1 cellular context compared by ENCODE assay signal in genomic region chr1:59814901-59815825, GRCh38.
TF ChIP-seq lines count a peak whose summit lies in the region.

Gene HOOK1, plus strand, starts transcription at chr1:59814949. Its CDS starts 169 bp downstream, at chr1:59815118.

TF ChIP-seq in HEK293, 187 proteins besides CTCF, POLR2A, EP300 and RAD21 (continued from another document and continues in another):
- TF ChIP-seq INSM2 (tag by site-specific recombination; IDR thresholded peaks at IDR 0.05): peak; percentile 52; the same call in 1 of the 2 replicates
- TF ChIP-seq, protein P1, sequence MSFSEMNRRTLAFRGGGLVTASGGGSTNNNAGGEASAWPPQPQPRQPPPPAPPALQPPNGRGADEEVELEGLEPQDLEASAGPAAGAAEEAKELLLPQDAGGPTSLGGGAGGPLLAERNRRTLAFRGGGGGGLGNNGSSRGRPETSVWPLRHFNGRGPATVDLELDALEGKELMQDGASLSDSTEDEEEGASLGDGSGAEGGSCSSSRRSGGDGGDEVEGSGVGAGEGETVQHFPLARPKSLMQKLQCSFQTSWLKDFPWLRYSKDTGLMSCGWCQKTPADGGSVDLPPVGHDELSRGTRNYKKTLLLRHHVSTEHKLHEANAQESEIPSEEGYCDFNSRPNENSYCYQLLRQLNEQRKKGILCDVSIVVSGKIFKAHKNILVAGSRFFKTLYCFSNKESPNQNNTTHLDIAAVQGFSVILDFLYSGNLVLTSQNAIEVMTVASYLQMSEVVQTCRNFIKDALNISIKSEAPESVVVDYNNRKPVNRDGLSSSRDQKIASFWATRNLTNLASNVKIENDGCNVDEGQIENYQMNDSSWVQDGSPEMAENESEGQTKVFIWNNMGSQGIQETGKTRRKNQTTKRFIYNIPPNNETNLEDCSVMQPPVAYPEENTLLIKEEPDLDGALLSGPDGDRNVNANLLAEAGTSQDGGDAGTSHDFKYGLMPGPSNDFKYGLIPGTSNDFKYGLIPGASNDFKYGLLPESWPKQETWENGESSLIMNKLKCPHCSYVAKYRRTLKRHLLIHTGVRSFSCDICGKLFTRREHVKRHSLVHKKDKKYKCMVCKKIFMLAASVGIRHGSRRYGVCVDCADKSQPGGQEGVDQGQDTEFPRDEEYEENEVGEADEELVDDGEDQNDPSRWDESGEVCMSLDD (tag by site-specific recombination; IDR thresholded peaks at IDR 0.05): 0 out of 2 replicates have a peak, but pooled peaks have one; percentile 16
- TF ChIP-seq ZNF280C (tag by site-specific recombination; IDR thresholded peaks at IDR 0.05): no peak
- no peak for TF ChIP-seq ZNF664 (tag by site-specific recombination; IDR thresholded peaks at IDR 0.05)
- no peak for TF ChIP-seq KLF9 (tag by site-specific recombination; IDR thresholded peaks at IDR 0.05; ENCODE audit: low read depth)
- no peak for TF ChIP-seq ZNF626 (tag by site-specific recombination; IDR thresholded peaks at IDR 0.05)
- TF ChIP-seq ZNF140 (tag by site-specific recombination; IDR thresholded peaks at IDR 0.05): no peak
- TF ChIP-seq PATZ1 (tag by site-specific recombination; IDR thresholded peaks at IDR 0.05): peak; percentile 74; the same call in 1 of the 2 replicates
- no peak for TF ChIP-seq ZNF837 (tag by site-specific recombination; IDR thresholded peaks at IDR 0.05)
- no peak for TF ChIP-seq PRDM1 (tag by site-specific recombination; IDR thresholded peaks at IDR 0.05)
- 0 out of 2 replicates have a peak, but pooled peaks have one; percentile 37 for TF ChIP-seq ZFP37 (tag by site-specific recombination; IDR thresholded peaks at IDR 0.05)
- no peak for TF ChIP-seq ZNF175 (tag by site-specific recombination; IDR thresholded peaks at IDR 0.05)
- peak; percentile 39 for TF ChIP-seq ZNF843 (tag by site-specific recombination; IDR thresholded peaks at IDR 0.05)
- TF ChIP-seq ZNF561 (tag by site-specific recombination; IDR thresholded peaks at IDR 0.05; ENCODE audit: borderline replicate concordance): 0 out of 2 replicates have a peak, but pooled peaks have one; percentile 20
- 0 out of 2 replicates have a peak, but pooled peaks have one; percentile 33 for TF ChIP-seq ZFP69B (tag by site-specific recombination; IDR thresholded peaks at IDR 0.05)
- TF ChIP-seq ZNF138 (tag by site-specific recombination; IDR thresholded peaks at IDR 0.05; ENCODE audit: borderline replicate concordance): no peak
- TF ChIP-seq ZSCAN16 (tag by site-specific recombination; IDR thresholded peaks at IDR 0.05): peak; percentile 2; the same call in 1 of the 2 replicates
- TF ChIP-seq ZNF10 (tag by site-specific recombination; IDR thresholded peaks at IDR 0.05): 0 out of 2 replicates have a peak, but pooled peaks have one; percentile 22
- no peak for TF ChIP-seq ZSCAN23 (tag by site-specific recombination; IDR thresholded peaks at IDR 0.05)
- no peak for TF ChIP-seq ZNF184 (tag by site-specific recombination; IDR thresholded peaks at IDR 0.05)
- peak; percentile 42 for TF ChIP-seq ZBTB8A (tag by site-specific recombination; IDR thresholded peaks at IDR 0.05)
- TF ChIP-seq ZBTB17 (tag by site-specific recombination; IDR thresholded peaks at IDR 0.05): 0 out of 2 replicates have a peak, but pooled peaks have one; percentile 19
- TF ChIP-seq ZNF311 (tag by site-specific recombination; IDR thresholded peaks at IDR 0.05; ENCODE audit: borderline replicate concordance): no peak
- TF ChIP-seq WT1 (tag by site-specific recombination; IDR thresholded peaks at IDR 0.05): no peak
- TF ChIP-seq YY2 (tag by site-specific recombination; IDR thresholded peaks at IDR 0.05): peak; percentile 57
- TF ChIP-seq KLF16 (tag by site-specific recombination; IDR thresholded peaks at IDR 0.05): peak; percentile 30; the same call in 1 of the 2 replicates
- TF ChIP-seq ZFHX2 (tag by site-specific recombination; conservative IDR thresholded peaks at IDR 0.05): peak; percentile 85
- TF ChIP-seq MYNN (tag by site-specific recombination; IDR thresholded peaks at IDR 0.05; ENCODE audit: borderline replicate concordance): no peak
- TF ChIP-seq ZNF341 (tag by site-specific recombination; IDR thresholded peaks at IDR 0.05; ENCODE audit: low read depth): peak; percentile 14; the same call in 1 of the 2 replicates
- TF ChIP-seq EGR2 (tag by site-specific recombination; IDR thresholded peaks at IDR 0.05; ENCODE audit: low read depth): peak; percentile 64; the same call in 1 of the 2 replicates
- no peak for TF ChIP-seq ZNF488 (tag by site-specific recombination; IDR thresholded peaks at IDR 0.05)
- peak; percentile 33; the same call in 1 of the 2 replicates for TF ChIP-seq GLIS2 (tag by site-specific recombination; IDR thresholded peaks at IDR 0.05)
- 0 out of 2 replicates have a peak, but pooled peaks have one; percentile 22 for TF ChIP-seq ZNF423 (tag by site-specific recombination; IDR thresholded peaks at IDR 0.05)
- TF ChIP-seq ZNF660 (tag by site-specific recombination; IDR thresholded peaks at IDR 0.05): 0 out of 2 replicates have a peak, but pooled peaks have one; percentile 48
- TF ChIP-seq ZNF777 (tag by site-specific recombination; IDR thresholded peaks at IDR 0.05; ENCODE audit: borderline replicate concordance): peak; percentile 88; the same call in 1 of the 2 replicates
- TF ChIP-seq YY1 (tag by site-specific recombination; IDR thresholded peaks at IDR 0.05): peak; percentile 60; the same call in 1 of the 2 replicates
- TF ChIP-seq PBX3 (CRISPR knock-in tag; IDR thresholded peaks at IDR 0.05): peak; percentile 76
- TF ChIP-seq ZNF48 (tag by site-specific recombination; IDR thresholded peaks at IDR 0.05): no peak
- peak; percentile 4; the same call in 1 of the 2 replicates for TF ChIP-seq KLF8 (tag by site-specific recombination; IDR thresholded peaks at IDR 0.05)
- peak; percentile 21; the same call in 1 of the 2 replicates for TF ChIP-seq ZNF324 (tag by site-specific recombination; IDR thresholded peaks at IDR 0.05)
- 0 out of 2 replicates have a peak, but pooled peaks have one; percentile 29 for TF ChIP-seq ZNF133 (tag by site-specific recombination; IDR thresholded peaks at IDR 0.05)
- no peak for TF ChIP-seq HOXC10 (CRISPR knock-in tag; IDR thresholded peaks at IDR 0.05)
- peak; percentile 52 for TF ChIP-seq ZNF501 (tag by site-specific recombination; IDR thresholded peaks at IDR 0.05)
- TF ChIP-seq, protein P2, sequence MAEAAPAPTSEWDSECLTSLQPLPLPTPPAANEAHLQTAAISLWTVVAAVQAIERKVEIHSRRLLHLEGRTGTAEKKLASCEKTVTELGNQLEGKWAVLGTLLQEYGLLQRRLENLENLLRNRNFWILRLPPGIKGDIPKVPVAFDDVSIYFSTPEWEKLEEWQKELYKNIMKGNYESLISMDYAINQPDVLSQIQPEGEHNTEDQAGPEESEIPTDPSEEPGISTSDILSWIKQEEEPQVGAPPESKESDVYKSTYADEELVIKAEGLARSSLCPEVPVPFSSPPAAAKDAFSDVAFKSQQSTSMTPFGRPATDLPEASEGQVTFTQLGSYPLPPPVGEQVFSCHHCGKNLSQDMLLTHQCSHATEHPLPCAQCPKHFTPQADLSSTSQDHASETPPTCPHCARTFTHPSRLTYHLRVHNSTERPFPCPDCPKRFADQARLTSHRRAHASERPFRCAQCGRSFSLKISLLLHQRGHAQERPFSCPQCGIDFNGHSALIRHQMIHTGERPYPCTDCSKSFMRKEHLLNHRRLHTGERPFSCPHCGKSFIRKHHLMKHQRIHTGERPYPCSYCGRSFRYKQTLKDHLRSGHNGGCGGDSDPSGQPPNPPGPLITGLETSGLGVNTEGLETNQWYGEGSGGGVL (tag by site-specific recombination; IDR thresholded peaks at IDR 0.05): peak; percentile 67
- TF ChIP-seq ZNF510 (tag by site-specific recombination; IDR thresholded peaks at IDR 0.05; ENCODE audit: insufficient replicate concordance): no peak
- peak; percentile 39; the same call in 1 of the 2 replicates for TF ChIP-seq ZBTB20 (tag by site-specific recombination; IDR thresholded peaks at IDR 0.05)
- TF ChIP-seq, protein P3, sequence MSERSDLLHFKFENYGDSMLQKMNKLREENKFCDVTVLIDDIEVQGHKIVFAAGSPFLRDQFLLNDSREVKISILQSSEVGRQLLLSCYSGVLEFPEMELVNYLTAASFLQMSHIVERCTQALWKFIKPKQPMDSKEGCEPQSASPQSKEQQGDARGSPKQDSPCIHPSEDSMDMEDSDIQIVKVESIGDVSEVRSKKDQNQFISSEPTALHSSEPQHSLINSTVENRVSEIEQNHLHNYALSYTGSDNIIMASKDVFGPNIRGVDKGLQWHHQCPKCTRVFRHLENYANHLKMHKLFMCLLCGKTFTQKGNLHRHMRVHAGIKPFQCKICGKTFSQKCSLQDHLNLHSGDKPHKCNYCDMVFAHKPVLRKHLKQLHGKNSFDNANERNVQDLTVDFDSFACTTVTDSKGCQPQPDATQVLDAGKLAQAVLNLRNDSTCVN (tag by site-specific recombination; optimal IDR thresholded peaks at IDR 0.05): peak; percentile 73
- TF ChIP-seq, protein P4, sequence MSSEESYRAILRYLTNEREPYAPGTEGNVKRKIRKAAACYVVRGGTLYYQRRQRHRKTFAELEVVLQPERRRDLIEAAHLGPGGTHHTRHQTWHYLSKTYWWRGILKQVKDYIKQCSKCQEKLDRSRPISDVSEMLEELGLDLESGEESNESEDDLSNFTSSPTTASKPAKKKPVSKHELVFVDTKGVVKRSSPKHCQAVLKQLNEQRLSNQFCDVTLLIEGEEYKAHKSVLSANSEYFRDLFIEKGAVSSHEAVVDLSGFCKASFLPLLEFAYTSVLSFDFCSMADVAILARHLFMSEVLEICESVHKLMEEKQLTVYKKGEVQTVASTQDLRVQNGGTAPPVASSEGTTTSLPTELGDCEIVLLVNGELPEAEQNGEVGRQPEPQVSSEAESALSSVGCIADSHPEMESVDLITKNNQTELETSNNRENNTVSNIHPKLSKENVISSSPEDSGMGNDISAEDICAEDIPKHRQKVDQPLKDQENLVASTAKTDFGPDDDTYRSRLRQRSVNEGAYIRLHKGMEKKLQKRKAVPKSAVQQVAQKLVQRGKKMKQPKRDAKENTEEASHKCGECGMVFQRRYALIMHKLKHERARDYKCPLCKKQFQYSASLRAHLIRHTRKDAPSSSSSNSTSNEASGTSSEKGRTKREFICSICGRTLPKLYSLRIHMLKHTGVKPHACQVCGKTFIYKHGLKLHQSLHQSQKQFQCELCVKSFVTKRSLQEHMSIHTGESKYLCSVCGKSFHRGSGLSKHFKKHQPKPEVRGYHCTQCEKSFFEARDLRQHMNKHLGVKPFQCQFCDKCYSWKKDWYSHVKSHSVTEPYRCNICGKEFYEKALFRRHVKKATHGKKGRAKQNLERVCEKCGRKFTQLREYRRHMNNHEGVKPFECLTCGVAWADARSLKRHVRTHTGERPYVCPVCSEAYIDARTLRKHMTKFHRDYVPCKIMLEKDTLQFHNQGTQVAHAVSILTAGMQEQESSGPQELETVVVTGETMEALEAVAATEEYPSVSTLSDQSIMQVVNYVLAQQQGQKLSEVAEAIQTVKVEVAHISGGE (tag by site-specific recombination; conservative IDR thresholded peaks at IDR 0.05; ENCODE audit: low read depth): no peak
